In the genomic region with DNA sequence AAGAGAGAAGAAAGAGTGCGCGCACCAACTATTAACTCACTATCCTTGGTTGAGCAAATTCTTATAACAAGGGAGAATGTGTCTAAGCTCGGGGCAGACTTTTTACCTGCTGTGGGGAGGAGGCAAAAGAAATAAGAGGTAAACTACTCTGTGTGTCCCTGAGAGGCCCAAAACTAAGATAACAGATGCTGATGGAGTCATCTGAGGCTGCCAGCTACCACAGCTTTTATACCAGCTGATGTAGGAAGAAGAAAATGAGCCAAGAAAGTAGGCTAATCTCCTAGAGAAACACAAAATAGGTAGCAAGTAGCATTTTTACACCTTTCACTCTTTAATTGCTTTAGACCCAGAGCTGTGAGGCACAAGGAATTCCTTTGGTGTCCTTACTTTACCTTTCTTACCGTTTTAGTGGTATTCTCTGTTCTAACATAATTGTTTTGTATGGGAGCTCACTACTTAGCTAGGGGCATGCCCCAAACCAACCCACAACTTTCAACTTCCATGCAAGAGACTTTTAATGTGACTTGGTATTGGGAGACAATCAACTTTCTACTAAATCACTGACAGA, we compare ENCODE assay signal across 12 cellular contexts. TPM values are rescaled to one million over a fixed set of nuclear protein-coding genes. Genes with fewer than 3 reads are reported as not detected.
DNase-seq lines count a peak whose midpoint lies in the region; ATAC-seq and TF ChIP-seq lines count a peak whose summit lies in the region.
"Had no signal": no experiment of that assay in that cellular context is flagged by ENCODE, and none has a peak within 500 bp of the region (broad histone marks: within the 10 kb centered on the region; RNA-seq: fewer than 3 reads in every experiment).

No MANE protein-coding gene starts in this region.

- POLR2A ChIA-PET in A673 (lab: Charles Lee; ENCODE audit: low non-redundant PET), result no interaction called here

- H3K9me3 Mint-ChIP-seq in HFFc6, result no peaks in the 10 kb centered on the region
- no peaks in the 10 kb centered on the region for H3K9me3 Mint-ChIP-seq in activated T-helper 2 cell treated with anti-CD3 and anti-CD28 coated beads, Interferon-gamma antibody, Interleukin-2, Interleukin-4, amounts not matched to agents 10 μg/mL and 5 μg/mL and 100 μg/mL, durations not matched to agents 14 hours and 24 hours and 36 hours
- no peaks in the 10 kb centered on the region for H3K9me3 Mint-ChIP-seq in mesothelial cell of epicardium

- peak overlapping the region; percentile 30; the same call in 1 of the 2 replicates for H3K27ac Mint-ChIP-seq in HFFc6
- H3K27ac Mint-ChIP-seq in activated T-helper 2 cell treated with anti-CD3 and anti-CD28 coated beads, Interferon-gamma antibody, Interleukin-2, Interleukin-4, amounts not matched to agents 10 μg/mL and 5 μg/mL and 100 μg/mL, durations not matched to agents 14 hours and 24 hours and 36 hours, result peak overlapping the region; percentile 63
- peak overlapping the region; percentile 90 for H3K27ac Mint-ChIP-seq in mesothelial cell of epicardium

- H3K27ac ChIP-seq in A673 (ENCODE audit: low read depth, low read length, poor library complexity, severe bottlenecking), result peak overlapping the region; percentile 63
- H3K27ac ChIP-seq: C4-2B, neutrophil had no signal

- no peaks in the 10 kb centered on the region for H3K36me3 ChIP-seq in A673 (ENCODE audit: insufficient read depth, low read length, poor library complexity, severe bottlenecking)
- H3K36me3 ChIP-seq: neutrophil had no signal

- no TSS peak for BruUV-seq in A673 (replicated peaks; lab: Mats Ljungman, UMichigan)

- ATAC-seq in HG02970 (IDR thresholded peaks at IDR 0.05; ENCODE audit: low FRiP score, unreplicated experiment), result no peak
- ATAC-seq in Right ventricle myocardium superior (ENCODE audit: poor library complexity), result no peak

- H3K27me3 Mint-ChIP-seq in HFFc6 (ENCODE audit: insufficient read depth), result peaks cover 1% of the 10 kb centered on the region
- H3K27me3 Mint-ChIP-seq in activated T-helper 2 cell treated with anti-CD3 and anti-CD28 coated beads, Interferon-gamma antibody, Interleukin-2, Interleukin-4, amounts not matched to agents 10 μg/mL and 5 μg/mL and 100 μg/mL, durations not matched to agents 14 hours and 24 hours and 36 hours (ENCODE audit: low read depth), result no peaks in the 10 kb centered on the region
- H3K27me3 Mint-ChIP-seq in mesothelial cell of epicardium (ENCODE audit: low read depth), result no peaks in the 10 kb centered on the region

- peaks cover 34% of the 10 kb centered on the region for H3K4me1 ChIP-seq in A673 (ENCODE audit: insufficient read depth, low read length, poor library complexity, severe bottlenecking)

- H3K4me3 Mint-ChIP-seq in HFFc6, result no peak overlapping the region
- H3K4me3 Mint-ChIP-seq in activated T-helper 2 cell treated with anti-CD3 and anti-CD28 coated beads, Interferon-gamma antibody, Interleukin-2, Interleukin-4, amounts not matched to agents 10 μg/mL and 5 μg/mL and 100 μg/mL, durations not matched to agents 14 hours and 24 hours and 36 hours (ENCODE audit: low read depth), result no peak overlapping the region
- H3K4me3 Mint-ChIP-seq in mesothelial cell of epicardium, result no peak overlapping the region

- H3K4me3 ChIP-seq in A673 (ENCODE audit: low read depth, low read length, poor library complexity, severe bottlenecking), result no peak overlapping the region

- intact Hi-C loops in A673 (cut with micrococcal nuclease; ENCODE audit: unreplicated experiment) (no loop called here), Right ventricle myocardium superior (cut with DNase I) (no loop called here)
- intact Hi-C loops in activated T-helper 2 cell treated with anti-CD3 and anti-CD28 coated beads, Interferon-gamma antibody, Interleukin-2, Interleukin-4, amounts not matched to agents 10 μg/mL and 5 μg/mL and 100 μg/mL, durations not matched to agents 14 hours and 24 hours and 36 hours (cut with micrococcal nuclease), result no loop called here

- H3K4me1 Mint-ChIP-seq in HFFc6 (ENCODE audit: low read depth) (peaks cover 61% of the 10 kb centered on the region), mesothelial cell of epicardium (peaks cover 62% of the 10 kb centered on the region)
- peaks cover 28% of the 10 kb centered on the region for H3K4me1 Mint-ChIP-seq in activated T-helper 2 cell treated with anti-CD3 and anti-CD28 coated beads, Interferon-gamma antibody, Interleukin-2, Interleukin-4, amounts not matched to agents 10 μg/mL and 5 μg/mL and 100 μg/mL, durations not matched to agents 14 hours and 24 hours and 36 hours (ENCODE audit: low read depth)

- H3K27me3 ChIP-seq in A673 (replicated peaks; ENCODE audit: insufficient read depth, low read depth, low read length, poor library complexity), result no peaks in the 10 kb centered on the region
- H3K27me3 ChIP-seq: neutrophil had no signal

- H3K9me3 ChIP-seq in A673 (ENCODE audit: low read depth, low read length, poor library complexity, severe bottlenecking), result no peaks in the 10 kb centered on the region
- H3K9me3 ChIP-seq: neutrophil had no signal

- CTCF ChIA-PET in A673 (lab: Charles Lee), result no interaction called here

- H3K36me3 Mint-ChIP-seq in HFFc6 (ENCODE audit: low read depth) (0 out of 2 replicates have a peak, but pooled peaks cover 4% of the 10 kb centered on the region), mesothelial cell of epicardium (no peaks in the 10 kb centered on the region)
- no peaks in the 10 kb centered on the region for H3K36me3 Mint-ChIP-seq in activated T-helper 2 cell treated with anti-CD3 and anti-CD28 coated beads, Interferon-gamma antibody, Interleukin-2, Interleukin-4, amounts not matched to agents 10 μg/mL and 5 μg/mL and 100 μg/mL, durations not matched to agents 14 hours and 24 hours and 36 hours (ENCODE audit: low read depth)

- TF ChIP-seq CTCF in A673 (conservative IDR thresholded peaks at IDR 0.05; ENCODE audit: low read depth, low read length) (no peak), HFFc6 (IDR thresholded peaks at IDR 0.05) (no peak), mesothelial cell of epicardium (IDR thresholded peaks at IDR 0.05; ENCODE audit: unreplicated experiment) (no peak)

- DNase-seq in A673 (ENCODE audit: low spot score), result no peak
- no peak for DNase-seq in HFFc6
- DNase-seq in activated T-helper 2 cell treated with anti-CD3 and anti-CD28 coated beads, Interferon-gamma antibody, Interleukin-2, Interleukin-4, amounts not matched to agents 10 μg/mL and 5 μg/mL and 100 μg/mL, durations not matched to agents 14 hours and 24 hours and 36 hours (ENCODE audit: low spot score), result no peak
- no peak for DNase-seq in mesothelial cell of epicardium (ENCODE audit: low spot score in 2 of 2, unreplicated experiment in 2 of 2)
- no peak for DNase-seq in 8988T
- DNase-seq in activated CD4-positive, alpha-beta T cell treated with anti-CD3 and anti-CD28 coated beads for 4 hours, result no peak
- no peak for DNase-seq in Right ventricle myocardium superior
- DNase-seq: NCI-H2029, SHP77 treated with DMSO at 0.1 percent for 48 hours had no signal

RNA-seq across cellular contexts. Expression of gene PIM1, which starts 27.8 kb away (rescaled TPM):
- total RNA-seq in A673 (2021) (8.9 and 10.6 TPM in 2 replicates), mesothelial cell of epicardium (26.2 to 30.3 TPM (median 28.6 TPM) in 3 replicates), Right ventricle myocardium superior (28.3 TPM)
- total RNA-seq in HFFc6 (2021; fragmentation: NEBNext Ultra II Directional; extraction: Animal tissue kit (Norgen Biotek cat#: 25700)), result 1 to 10 TPM; 3.6 to 6.3 (median 5.1) TPM
- total RNA-seq in activated T-helper 2 cell treated with anti-CD3 and anti-CD28 coated beads, Interferon-gamma antibody, Interleukin-2, Interleukin-4, amounts not matched to agents 10 μg/mL and 5 μg/mL and 100 μg/mL, durations not matched to agents 14 hours and 24 hours and 36 hours, result 151 and 161 TPM in 2 replicates

Comparison
In these comparisons a context has a peak if more than half of its experiments do, and no peak if none do; other contexts are left out.
1. H3K27ac Mint-ChIP-seq: peak in every context shown above with its lines; median percentile 90 in mesothelial cell of epicardium; 63 in activated T-helper 2 cell treated with anti-CD3 and anti-CD28 coated beads, Interferon-gamma antibody, Interleukin-2, Interleukin-4, amounts not matched to agents 10 μg/mL and 5 μg/mL and 100 μg/mL, durations not matched to agents 14 hours and 24 hours and 36 hours; 30 in HFFc6.